In the genomic region with DNA sequence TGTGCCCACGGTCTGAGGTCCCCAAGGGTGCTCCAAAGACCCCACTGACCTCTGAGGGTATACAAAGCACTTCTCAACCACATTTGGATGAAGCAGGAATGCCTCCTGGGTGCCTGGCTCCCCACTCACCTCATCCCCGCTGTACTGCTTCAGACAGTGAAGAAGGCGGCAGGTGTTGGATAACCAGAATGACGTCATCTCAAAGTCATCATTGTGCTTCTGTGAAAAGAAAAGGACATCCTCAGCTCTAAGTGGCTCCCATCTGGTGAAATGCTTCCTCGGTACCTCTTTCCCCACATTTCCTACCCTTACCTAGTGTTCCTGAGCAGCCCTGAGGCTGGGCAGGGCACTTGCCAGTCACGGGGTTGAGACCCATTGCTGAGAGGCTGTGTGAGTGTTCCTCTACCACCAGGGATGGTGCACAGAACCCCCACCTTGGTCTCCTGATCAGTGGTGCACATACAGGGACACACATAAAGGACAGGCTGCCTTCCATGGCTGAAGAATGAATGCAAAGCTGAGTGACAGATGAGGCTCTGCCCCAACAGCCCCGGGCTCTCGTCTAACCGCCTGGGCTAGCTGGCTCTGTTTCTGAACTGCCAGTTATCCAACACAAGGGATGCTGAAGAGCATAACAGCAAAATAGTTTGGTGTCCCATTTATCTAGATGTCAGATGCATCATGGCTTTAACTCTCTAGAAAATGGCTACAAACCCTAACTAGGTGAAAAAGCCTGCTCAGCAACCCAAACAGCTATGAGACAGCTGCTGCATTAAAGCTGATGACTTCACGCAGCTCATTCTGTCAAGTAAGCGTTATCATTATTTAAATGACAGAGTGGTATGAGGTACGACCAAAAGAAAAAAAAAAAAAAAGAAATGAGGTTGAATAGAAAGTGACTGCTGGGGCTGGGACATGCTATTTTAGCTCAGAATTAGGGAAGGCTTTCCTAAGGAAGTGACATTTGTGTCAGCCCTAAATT, we compare ENCODE assay signal across 22 cellular contexts.
"Had no signal": no experiment of that assay in that cellular context is flagged by ENCODE, and none has a peak within 500 bp of the region (broad histone marks: within the 10 kb centered on the region; RNA-seq: fewer than 3 reads in every experiment).

No MANE protein-coding gene starts in this region.

- H3K36me3 ChIP-seq: cardiac muscle cell, prostate gland, suprapubic skin had no signal

- DNase-seq: activated CD4-positive, alpha-beta memory T cell treated with anti-CD3 and anti-CD28 coated beads, Interleukin-2, amount 10 ng/mL, durations not matched to agents 7 days and 5 days; activated CD4-positive, alpha-beta T cell treated with anti-CD3 and anti-CD28 coated beads for 36 hours; activated CD8-positive, alpha-beta memory T cell treated with anti-CD3 and anti-CD28 coated beads, Interleukin-2, amount 10 ng/mL, durations not matched to agents 7 days and 5 days; activated naive CD4-positive, alpha-beta T cell treated with Interleukin-2 at 50 U/mL for 16 hours; activated naive CD8-positive, alpha-beta T cell treated with anti-CD3 and anti-CD28 coated beads, Interleukin-2, amount 10 ng/mL, durations not matched to agents 7 days and 5 days; amygdala; foreskin fibroblast; mesendoderm; right cardiac atrium; stimulated activated CD4-positive, alpha-beta T cell treated with anti-CD3 and anti-CD28 coated beads, Interleukin-15, amount 100 ng/mL, for 24 hours; stimulated activated CD4-positive, alpha-beta T cell treated with anti-CD3 and anti-CD28 coated beads, Interleukin-2, amount 100 ng/mL, for 48 hours; stimulated activated naive CD8-positive, alpha-beta T cell treated with anti-CD3 and anti-CD28 coated beads, Interleukin-15, amount 100 ng/mL, for 72 hours; transverse colon had no signal

- H3K9me3 ChIP-seq: prostate gland, suprapubic skin, transverse colon had no signal

- H3K4me1 Mint-ChIP-seq: activated CD4-positive, alpha-beta memory T cell treated with anti-CD3 and anti-CD28 coated beads, Interleukin-2, amount 10 ng/mL, durations not matched to agents 7 days and 5 days; activated CD4-positive, alpha-beta T cell treated with anti-CD3 and anti-CD28 coated beads for 36 hours; activated CD8-positive, alpha-beta memory T cell treated with anti-CD3 and anti-CD28 coated beads, Interleukin-2, amount 10 ng/mL, durations not matched to agents 7 days and 5 days; activated naive CD8-positive, alpha-beta T cell treated with anti-CD3 and anti-CD28 coated beads, Interleukin-2, amount 10 ng/mL, durations not matched to agents 7 days and 5 days; activated T-helper 17 cell treated with anti-CD3 and anti-CD28 coated beads, Interleukin-2, amount 50 U/mL, for 72 hours had no signal

- H3K4me3 ChIP-seq: cardiac muscle cell, prostate gland, skin epidermis, suprapubic skin, transverse colon had no signal

- H3K9me3 Mint-ChIP-seq: activated CD4-positive, alpha-beta memory T cell treated with anti-CD3 and anti-CD28 coated beads, Interleukin-2, amount 10 ng/mL, durations not matched to agents 7 days and 5 days; activated naive CD8-positive, alpha-beta T cell treated with anti-CD3 and anti-CD28 coated beads, Interleukin-2, amount 10 ng/mL, durations not matched to agents 7 days and 5 days; activated T-helper 17 cell treated with anti-CD3 and anti-CD28 coated beads, Interleukin-2, amount 50 U/mL, for 72 hours; nephron; stimulated activated naive CD8-positive, alpha-beta T cell treated with anti-CD3 and anti-CD28 coated beads, Interleukin-15, amount 100 ng/mL, for 72 hours; T-helper 2 cell treated with Interferon-gamma antibody and Interleukin-4, amounts not matched to agents 5 μg/mL and 100 μg/mL, for 36 hours had no signal

- H3K4me3 Mint-ChIP-seq: activated CD4-positive, alpha-beta memory T cell treated with anti-CD3 and anti-CD28 coated beads, Interleukin-2, amount 10 ng/mL, durations not matched to agents 7 days and 5 days; activated CD4-positive, alpha-beta T cell treated with anti-CD3 and anti-CD28 coated beads for 36 hours; activated CD8-positive, alpha-beta memory T cell treated with anti-CD3 and anti-CD28 coated beads, Interleukin-2, amount 10 ng/mL, durations not matched to agents 7 days and 5 days; activated naive CD8-positive, alpha-beta T cell treated with anti-CD3 and anti-CD28 coated beads, Interleukin-2, amount 10 ng/mL, durations not matched to agents 7 days and 5 days; activated T-helper 17 cell treated with anti-CD3 and anti-CD28 coated beads, Interleukin-2, amount 50 U/mL, for 72 hours; nephron; stimulated activated naive CD8-positive, alpha-beta T cell treated with anti-CD3 and anti-CD28 coated beads, Interleukin-15, amount 100 ng/mL, for 72 hours; T-helper 2 cell treated with Interferon-gamma antibody and Interleukin-4, amounts not matched to agents 5 μg/mL and 100 μg/mL, for 36 hours had no signal

- H3K27me3 Mint-ChIP-seq: activated CD4-positive, alpha-beta memory T cell treated with anti-CD3 and anti-CD28 coated beads, Interleukin-2, amount 10 ng/mL, durations not matched to agents 7 days and 5 days; activated CD8-positive, alpha-beta memory T cell treated with anti-CD3 and anti-CD28 coated beads, Interleukin-2, amount 10 ng/mL, durations not matched to agents 7 days and 5 days; activated naive CD8-positive, alpha-beta T cell treated with anti-CD3 and anti-CD28 coated beads, Interleukin-2, amount 10 ng/mL, durations not matched to agents 7 days and 5 days; stimulated activated naive CD8-positive, alpha-beta T cell treated with anti-CD3 and anti-CD28 coated beads, Interleukin-15, amount 100 ng/mL, for 72 hours had no signal

- H3K27me3 ChIP-seq: cardiac muscle cell, suprapubic skin, transverse colon had no signal

- H3K27ac ChIP-seq: cardiac muscle cell, epithelial cell of prostate, prostate gland, skin epidermis, suprapubic skin, transverse colon had no signal

- H3K27ac Mint-ChIP-seq: activated CD4-positive, alpha-beta memory T cell treated with anti-CD3 and anti-CD28 coated beads, Interleukin-2, amount 10 ng/mL, durations not matched to agents 7 days and 5 days; activated CD4-positive, alpha-beta T cell treated with anti-CD3 and anti-CD28 coated beads for 36 hours; activated CD8-positive, alpha-beta memory T cell treated with anti-CD3 and anti-CD28 coated beads, Interleukin-2, amount 10 ng/mL, durations not matched to agents 7 days and 5 days; activated naive CD8-positive, alpha-beta T cell treated with anti-CD3 and anti-CD28 coated beads, Interleukin-2, amount 10 ng/mL, durations not matched to agents 7 days and 5 days; activated T-helper 17 cell treated with anti-CD3 and anti-CD28 coated beads, Interleukin-2, amount 50 U/mL, for 72 hours; stimulated activated naive CD8-positive, alpha-beta T cell treated with anti-CD3 and anti-CD28 coated beads, Interleukin-15, amount 100 ng/mL, for 72 hours; T-helper 2 cell treated with Interferon-gamma antibody and Interleukin-4, amounts not matched to agents 5 μg/mL and 100 μg/mL, for 36 hours had no signal

- H3K4me1 ChIP-seq: prostate gland had no signal

- FAIRE-seq: TTC549 had no signal

- ATAC-seq: activated CD4-positive, alpha-beta T cell treated with anti-CD3 and anti-CD28 coated beads for 36 hours; activated CD8-positive, alpha-beta memory T cell treated with anti-CD3 and anti-CD28 coated beads, Interleukin-2, amount 10 ng/mL, durations not matched to agents 7 days and 5 days; activated T-helper 17 cell treated with anti-CD3 and anti-CD28 coated beads, Interleukin-2, amount 50 U/mL, for 72 hours; right cardiac atrium; stimulated activated naive CD8-positive, alpha-beta T cell treated with anti-CD3 and anti-CD28 coated beads, Interleukin-15, amount 100 ng/mL, for 72 hours had no signal

- H3K36me3 Mint-ChIP-seq: activated CD8-positive, alpha-beta memory T cell treated with anti-CD3 and anti-CD28 coated beads, Interleukin-2, amount 10 ng/mL, durations not matched to agents 7 days and 5 days had no signal
